1 cellular context compared by ENCODE assay signal in the genomic region with DNA sequence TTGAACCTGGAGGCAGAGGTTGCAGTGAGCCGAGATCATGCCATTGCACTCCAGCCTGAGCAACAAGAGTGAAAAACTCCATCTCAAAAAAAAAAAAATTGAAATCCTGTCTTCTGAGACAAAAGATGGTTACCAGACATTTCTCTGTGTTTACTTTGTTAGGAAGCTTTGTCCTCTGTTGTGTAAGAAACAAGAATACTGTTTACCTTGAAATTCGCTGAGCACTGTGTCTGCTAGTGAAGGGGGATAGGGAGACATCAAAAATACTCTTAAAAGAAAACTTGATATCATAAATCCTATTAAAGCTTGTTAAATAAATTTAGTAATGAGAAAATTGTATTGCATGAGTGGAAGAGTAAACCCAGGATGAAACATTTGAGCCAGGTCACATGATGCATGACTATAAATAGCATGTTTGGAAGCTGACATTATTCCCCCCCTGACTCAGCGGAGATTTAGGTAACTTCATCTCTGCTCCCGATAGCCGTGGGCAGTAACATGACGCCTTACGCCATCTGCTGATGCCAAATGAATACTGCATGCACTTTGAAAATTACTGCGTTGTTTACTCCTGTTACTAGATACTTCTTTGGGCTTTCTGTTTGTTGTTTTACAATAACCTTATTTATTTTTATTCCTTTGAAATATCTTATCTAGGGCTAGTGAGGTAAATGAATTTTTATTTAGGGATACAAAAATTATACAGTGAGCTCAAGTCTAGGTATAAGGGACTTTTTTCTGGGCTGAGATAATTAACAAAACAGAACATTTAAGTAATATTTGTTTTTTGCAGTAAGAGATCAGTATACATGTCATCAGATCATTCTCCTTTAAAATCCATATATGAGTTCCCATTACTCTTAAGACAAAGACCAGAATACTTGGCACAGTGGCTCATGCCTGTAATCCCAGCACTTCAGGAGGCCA.
TF ChIP-seq lines count a peak whose summit lies in the region.

No MANE protein-coding gene starts in this region.

TF ChIP-seq in K562, 482 proteins besides CTCF, POLR2A, EP300 and RAD21 (continued from another document):
- TF ChIP-seq TSC22D4 (tag; IDR thresholded peaks at IDR 0.05) (no peak), SIX5 (IDR thresholded peaks at IDR 0.05; ENCODE audit: borderline replicate concordance in 1 of 2, insufficient read depth in 1 of 2, low read depth in 1 of 2, low read length in 2 of 2) (no peak)
